ENCODE assay signal across 21 cellular contexts in the genomic region with DNA sequence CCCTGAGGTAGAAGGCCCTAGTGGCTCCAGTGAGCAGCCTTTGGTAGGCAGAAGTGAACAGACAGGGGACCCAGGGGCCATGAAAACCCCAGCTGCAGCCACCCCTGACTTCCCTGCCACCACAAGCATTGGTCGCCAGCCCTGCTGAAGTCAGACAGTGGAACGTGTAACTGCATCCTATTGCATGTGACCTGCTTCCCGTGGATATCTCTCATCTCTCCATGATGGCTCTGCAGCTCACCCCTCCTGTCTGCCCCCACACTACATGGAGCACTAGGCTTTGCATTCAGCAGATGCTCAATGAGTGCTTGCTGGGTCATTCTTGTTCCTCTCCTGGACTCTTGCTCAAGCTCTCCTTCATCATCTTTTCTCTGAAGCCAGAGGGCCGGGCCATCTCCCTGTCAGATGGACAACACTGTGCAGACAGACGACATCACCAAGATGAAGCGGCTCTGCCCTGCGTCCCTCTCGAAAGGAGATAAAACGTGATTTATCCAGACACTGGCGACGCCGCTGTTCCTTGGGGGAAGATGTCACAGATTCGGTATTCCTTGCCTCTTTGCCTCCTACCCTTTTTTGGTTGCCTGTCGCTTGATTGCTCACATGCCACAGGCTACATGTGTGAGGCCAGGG.
"Had no signal": no experiment of that assay in that cellular context is flagged by ENCODE, and none has a peak within 500 bp of the region (broad histone marks: within the 10 kb centered on the region; RNA-seq: fewer than 3 reads in every experiment).

No MANE protein-coding gene starts in this region.

- H3K36me3 Mint-ChIP-seq: activated naive CD8-positive, alpha-beta T cell treated with anti-CD3 and anti-CD28 coated beads, Interleukin-2, amount 10 ng/mL, durations not matched to agents 7 days and 5 days; memory B cell; natural killer cell treated with Interleukin-12 subunit alpha and Interleukin-12 subunit beta and Interleukin-15 and Interleukin-18, amount 100 ng/mL, for 72 hours had no signal

- H3K27me3 Mint-ChIP-seq: activated CD4-positive, alpha-beta T cell treated with anti-CD3 and anti-CD28 coated beads, Interleukin-2, amount 10 ng/mL, durations not matched to agents 24 days and 14 days; activated CD8-positive, alpha-beta T cell treated with anti-CD3 and anti-CD28 coated beads for 36 hours; activated T-helper 17 cell treated with anti-CD3 and anti-CD28 coated beads, Interleukin-2, amount 50 U/mL, for 72 hours; stimulated activated naive CD8-positive, alpha-beta T cell treated with anti-CD3 and anti-CD28 coated beads, Interleukin-15, Interleukin-2, amounts not matched to agents 100 ng/mL and 50 ng/mL, for 24 hours had no signal

- H3K27ac ChIP-seq: brain microvascular endothelial cell, dorsolateral prefrontal cortex had no signal

- H3K9me3 Mint-ChIP-seq: activated CD4-positive, alpha-beta T cell treated with anti-CD3 and anti-CD28 coated beads, Interleukin-2, amount 10 ng/mL, durations not matched to agents 24 days and 14 days; activated CD8-positive, alpha-beta T cell treated with anti-CD3 and anti-CD28 coated beads for 36 hours; activated naive CD8-positive, alpha-beta T cell treated with anti-CD3 and anti-CD28 coated beads, Interleukin-2, amount 10 ng/mL, durations not matched to agents 7 days and 5 days; activated T-helper 17 cell treated with anti-CD3 and anti-CD28 coated beads, Interleukin-2, amount 50 U/mL, for 72 hours; natural killer cell treated with Interleukin-12 subunit alpha and Interleukin-12 subunit beta and Interleukin-15 and Interleukin-18, amount 100 ng/mL, for 72 hours; stimulated activated naive CD8-positive, alpha-beta T cell treated with anti-CD3 and anti-CD28 coated beads, Interleukin-15, Interleukin-2, amounts not matched to agents 100 ng/mL and 50 ng/mL, for 24 hours; T-helper 1 cell treated with Interleukin-12 subunit alpha and Interleukin-12 subunit beta and Interleukin-4 antibody, amounts not matched to agents 30 μg/mL and 1 μg/mL, for 36 hours had no signal

- H3K4me3 ChIP-seq: dorsolateral prefrontal cortex, upper lobe of left lung had no signal

- FAIRE-seq: colon, frontal cortex had no signal

- H3K27ac Mint-ChIP-seq: activated CD4-positive, alpha-beta T cell treated with anti-CD3 and anti-CD28 coated beads, Interleukin-2, amount 10 ng/mL, durations not matched to agents 24 days and 14 days; activated CD8-positive, alpha-beta T cell treated with anti-CD3 and anti-CD28 coated beads for 36 hours; activated naive CD8-positive, alpha-beta T cell treated with anti-CD3 and anti-CD28 coated beads, Interleukin-2, amount 10 ng/mL, durations not matched to agents 7 days and 5 days; activated T-helper 17 cell treated with anti-CD3 and anti-CD28 coated beads, Interleukin-2, amount 50 U/mL, for 72 hours; memory B cell; natural killer cell treated with Interleukin-12 subunit alpha and Interleukin-12 subunit beta and Interleukin-15 and Interleukin-18, amount 100 ng/mL, for 72 hours; stimulated activated naive CD8-positive, alpha-beta T cell treated with anti-CD3 and anti-CD28 coated beads, Interleukin-15, Interleukin-2, amounts not matched to agents 100 ng/mL and 50 ng/mL, for 24 hours; T-helper 1 cell treated with Interleukin-12 subunit alpha and Interleukin-12 subunit beta and Interleukin-4 antibody, amounts not matched to agents 30 μg/mL and 1 μg/mL, for 36 hours had no signal

- H3K27me3 ChIP-seq: brain microvascular endothelial cell, dorsolateral prefrontal cortex, upper lobe of left lung had no signal

- H3K4me3 Mint-ChIP-seq: activated CD4-positive, alpha-beta T cell treated with anti-CD3 and anti-CD28 coated beads, Interleukin-2, amount 10 ng/mL, durations not matched to agents 24 days and 14 days; activated CD8-positive, alpha-beta T cell treated with anti-CD3 and anti-CD28 coated beads for 36 hours; activated naive CD8-positive, alpha-beta T cell treated with anti-CD3 and anti-CD28 coated beads, Interleukin-2, amount 10 ng/mL, durations not matched to agents 7 days and 5 days; activated T-helper 17 cell treated with anti-CD3 and anti-CD28 coated beads, Interleukin-2, amount 50 U/mL, for 72 hours; memory B cell; natural killer cell treated with Interleukin-12 subunit alpha and Interleukin-12 subunit beta and Interleukin-15 and Interleukin-18, amount 100 ng/mL, for 72 hours; stimulated activated naive CD8-positive, alpha-beta T cell treated with anti-CD3 and anti-CD28 coated beads, Interleukin-15, Interleukin-2, amounts not matched to agents 100 ng/mL and 50 ng/mL, for 24 hours; T-helper 1 cell treated with Interleukin-12 subunit alpha and Interleukin-12 subunit beta and Interleukin-4 antibody, amounts not matched to agents 30 μg/mL and 1 μg/mL, for 36 hours had no signal

- H3K36me3 ChIP-seq: brain microvascular endothelial cell, upper lobe of left lung had no signal

- H3K9me3 ChIP-seq: upper lobe of left lung had no signal

- DNase-seq: activated CD4-positive, alpha-beta T cell treated with anti-CD3 and anti-CD28 coated beads, Interleukin-2, amount 10 ng/mL, durations not matched to agents 24 days and 14 days; activated CD8-positive, alpha-beta T cell treated with anti-CD3 and anti-CD28 coated beads for 36 hours; activated naive CD4-positive, alpha-beta T cell; activated naive CD8-positive, alpha-beta T cell treated with anti-CD3 and anti-CD28 coated beads, Interleukin-2, amount 10 ng/mL, durations not matched to agents 7 days and 5 days; activated T-cell treated with anti-CD3 and anti-CD28 coated beads, Interleukin-2, amount 50 U/mL, for 1 hour; brain microvascular endothelial cell; central memory CD4-positive, alpha-beta T cell; dorsolateral prefrontal cortex; kidney glomerular epithelial cell; left ventricle myocardium superior; occipital lobe; stimulated activated CD4-positive, alpha-beta T cell treated with anti-CD3 and anti-CD28 coated beads, Interleukin-12 subunit alpha, Interleukin-12 subunit beta, amount 100 ng/mL, for 4 hours; stimulated activated CD4-positive, alpha-beta T cell treated with anti-CD3 and anti-CD28 coated beads, Interleukin-1b, Interleukin-23, amount 100 ng/mL, for 48 hours; upper lobe of left lung had no signal

- H3K4me1 Mint-ChIP-seq: activated naive CD8-positive, alpha-beta T cell treated with anti-CD3 and anti-CD28 coated beads, Interleukin-2, amount 10 ng/mL, durations not matched to agents 7 days and 5 days; activated T-helper 17 cell treated with anti-CD3 and anti-CD28 coated beads, Interleukin-2, amount 50 U/mL, for 72 hours; memory B cell had no signal
